ENCODE assay signal across 15 cellular contexts in genomic region chr18:2526320-2526719, GRCh38.
"Had no signal": no experiment of that assay in that cellular context is flagged by ENCODE, and none has a peak within 500 bp of the region (broad histone marks: within the 10 kb centered on the region; RNA-seq: fewer than 3 reads in every experiment).

No MANE protein-coding gene starts in this region.

- DNase-seq: activated CD4-positive, alpha-beta memory T cell treated with anti-CD3 and anti-CD28 coated beads, Interleukin-2, amount 10 ng/mL, durations not matched to agents 7 days and 5 days; activated gamma-delta T cell treated with Interleukin-2 at 50 U/mL for 16 hours; activated naive CD8-positive, alpha-beta T cell treated with anti-CD3 and anti-CD28 coated beads for 36 hours; activated T-cell treated with anti-CD3 and anti-CD28 coated beads, Interleukin-2, amount 50 U/mL, for 72 hours; brain microvascular endothelial cell; effector memory CD8-positive, alpha-beta T cell; midbrain; ovary; stimulated activated CD4-positive, alpha-beta T cell treated with anti-CD3 and anti-CD28 coated beads, Interleukin-4, amount 100 ng/mL, for 1 hour; stimulated activated CD8-positive, alpha-beta memory T cell treated with anti-CD3 and anti-CD28 coated beads, Interleukin-4, amount 100 ng/mL, for 48 hours; stimulated activated naive CD8-positive, alpha-beta T cell treated with anti-CD3 and anti-CD28 coated beads, Interleukin-15, Interleukin-2, amounts not matched to agents 100 U/mL and 50 U/mL, for 24 hours; upper lobe of right lung had no signal

- H3K4me1 ChIP-seq: neural progenitor cell, upper lobe of right lung had no signal

- H3K4me3 ChIP-seq: hepatocyte, neural progenitor cell, ovary, upper lobe of right lung had no signal

- H3K27me3 ChIP-seq: brain microvascular endothelial cell, hepatocyte, neural progenitor cell, ovary, upper lobe of right lung had no signal

- H3K36me3 ChIP-seq: brain microvascular endothelial cell, neural progenitor cell, ovary, upper lobe of right lung had no signal

- H3K9me3 ChIP-seq: ovary, upper lobe of right lung had no signal

- ATAC-seq: activated T-cell treated with anti-CD3 and anti-CD28 coated beads, Interleukin-2, amount 50 U/mL, for 72 hours; effector memory CD8-positive, alpha-beta T cell; stimulated activated naive CD8-positive, alpha-beta T cell treated with anti-CD3 and anti-CD28 coated beads, Interleukin-15, Interleukin-2, amounts not matched to agents 100 U/mL and 50 U/mL, for 24 hours; upper lobe of right lung had no signal

- H3K27ac ChIP-seq: brain microvascular endothelial cell, hepatocyte, neural progenitor cell, ovary, upper lobe of right lung, VCaP had no signal
